ENCODE assay signal across 1 cellular context in the genomic region with DNA sequence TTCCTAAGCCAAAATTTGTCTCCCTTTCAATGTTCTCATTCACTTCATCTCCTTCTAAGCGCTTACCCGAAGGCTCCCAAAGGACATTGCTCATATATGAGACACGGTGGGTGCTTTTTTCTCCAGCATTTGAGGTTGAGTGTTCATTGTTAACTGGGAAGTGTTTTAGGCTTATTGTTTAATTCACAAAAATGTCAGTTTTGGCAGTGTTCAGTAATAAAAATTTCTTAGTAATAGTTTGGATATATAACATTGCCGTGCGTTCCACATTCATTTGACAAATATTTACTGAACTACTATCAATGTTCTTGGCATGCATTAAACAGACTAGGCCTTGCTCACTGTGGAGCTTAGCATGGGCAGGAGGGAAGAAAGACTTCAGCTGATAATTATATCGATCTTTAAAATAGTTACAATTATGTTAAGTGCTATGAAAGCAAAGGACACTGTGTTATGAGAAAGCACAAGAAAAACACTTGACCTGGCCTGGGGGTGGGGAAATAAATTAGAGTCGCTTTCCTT.
TF ChIP-seq lines count a peak whose summit lies in the region.

No MANE protein-coding gene starts in this region.

TF ChIP-seq in HepG2, 621 proteins besides CTCF, POLR2A, EP300 and RAD21 (continued from another document):
- no peak for TF ChIP-seq MBNL3 (CRISPR knock-in tag; conservative IDR thresholded peaks at IDR 0.05)
- no peak for TF ChIP-seq ZNF547 (CRISPR knock-in tag; IDR thresholded peaks at IDR 0.05)
